ENCODE assay signal across 13 cellular contexts in the genomic region with DNA sequence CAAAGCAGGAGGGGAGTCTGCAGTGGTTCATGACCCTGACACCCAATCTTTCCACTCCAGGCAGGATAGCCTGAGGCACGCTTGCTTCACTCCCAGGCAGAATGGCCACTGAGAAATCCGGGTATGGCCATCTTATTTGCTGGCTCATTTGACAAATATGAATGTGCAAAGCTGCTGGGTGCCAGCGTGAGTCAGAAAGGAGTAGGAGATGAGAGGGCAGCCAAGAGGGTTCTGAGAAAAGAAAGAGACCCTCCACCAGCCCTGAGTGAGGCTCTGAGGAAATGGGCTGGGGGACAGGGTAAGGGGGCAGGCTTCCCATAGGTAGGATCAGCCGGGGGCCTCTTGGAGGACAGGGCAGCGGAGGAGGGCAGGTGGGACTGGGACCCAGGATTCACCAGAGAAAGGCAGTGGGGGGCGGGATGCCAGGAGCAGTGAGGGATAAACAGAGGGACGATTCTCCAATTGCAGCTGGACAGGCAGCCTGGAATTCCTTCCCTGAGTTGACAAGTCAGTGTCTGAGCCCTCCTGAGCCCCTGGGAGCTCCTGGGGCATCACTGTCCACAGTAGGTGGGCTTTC. TPM values are rescaled to one million over a fixed set of nuclear protein-coding genes. Genes with fewer than 3 reads are reported as not detected.
DNase-seq lines count a peak whose midpoint lies in the region; ATAC-seq and TF ChIP-seq lines count a peak whose summit lies in the region.
"Had no signal": no experiment of that assay in that cellular context is flagged by ENCODE, and none has a peak within 500 bp of the region (broad histone marks: within the 10 kb centered on the region; RNA-seq: fewer than 3 reads in every experiment).

No MANE protein-coding gene starts in this region.

- ATAC-seq in T-helper 17 cell (no peak), left ventricle myocardium superior (no peak), HG03342 (IDR thresholded peaks at IDR 0.05; ENCODE audit: unreplicated experiment) (no peak)
- no peak for ATAC-seq in stimulated activated naive B cell treated with anti-CD40 and anti-IgM and Interleukin-4, amounts not matched to agents 10 μg/mL and 1 μg/mL and 100 μg/mL, for 72 hours (replicated peaks)

- H3K79me2 ChIP-seq in smooth muscle cell (ENCODE audit: low read depth): no peaks in the 10 kb centered on the region

- no peaks in the 10 kb centered on the region for H3K27me3 ChIP-seq in smooth muscle cell (ENCODE audit: low read depth)
- H3K27me3 ChIP-seq: Peyer's patch had no signal

- H3K9me3 ChIP-seq in T-helper 17 cell (ENCODE audit: control insufficient read depth, low read length, poor library complexity, severe bottlenecking) (no peaks in the 10 kb centered on the region), smooth muscle cell (replicated peaks; ENCODE audit: low read depth) (no peaks in the 10 kb centered on the region)
- H3K9me3 ChIP-seq: HAP-1, Peyer's patch had no signal

- H4K20me1 ChIP-seq in smooth muscle cell (ENCODE audit: low read depth): no peaks in the 10 kb centered on the region

- peak overlapping the region; percentile 14 for H3K27ac ChIP-seq in smooth muscle cell (ENCODE audit: low read depth)

- H3K9me3 Mint-ChIP-seq in stimulated activated naive B cell treated with anti-CD40 and anti-IgM and Interleukin-4, amounts not matched to agents 10 μg/mL and 1 μg/mL and 100 μg/mL, for 72 hours: no peaks in the 10 kb centered on the region

- 70% methylated on average over 7 of the region's 7 CpGs for WGBS in smooth muscle cell (ENCODE audit: low lambda C conversion rate)

- intact Hi-C loops in left ventricle myocardium superior (cut with micrococcal nuclease): no loop called here

- no peaks in the 10 kb centered on the region for H3F3A ChIP-seq in smooth muscle cell (ENCODE audit: low read depth)

- H3K36me3 Mint-ChIP-seq in T-helper 17 cell (ENCODE audit: low read depth): peaks cover 2% of the 10 kb centered on the region
- H3K36me3 Mint-ChIP-seq in stimulated activated naive B cell treated with anti-CD40 and anti-IgM and Interleukin-4, amounts not matched to agents 10 μg/mL and 1 μg/mL and 100 μg/mL, for 72 hours: no peaks in the 10 kb centered on the region

- H3K27ac Mint-ChIP-seq in T-helper 17 cell: peak overlapping the region; percentile 24
- no peak overlapping the region for H3K27ac Mint-ChIP-seq in stimulated activated naive B cell treated with anti-CD40 and anti-IgM and Interleukin-4, amounts not matched to agents 10 μg/mL and 1 μg/mL and 100 μg/mL, for 72 hours

- H3K36me3 ChIP-seq in smooth muscle cell (ENCODE audit: low read depth): no peaks in the 10 kb centered on the region
- H3K36me3 ChIP-seq: HAP-1, Peyer's patch had no signal

- H3K4me3 Mint-ChIP-seq in T-helper 17 cell: no peak overlapping the region
- no peak overlapping the region for H3K4me3 Mint-ChIP-seq in stimulated activated naive B cell treated with anti-CD40 and anti-IgM and Interleukin-4, amounts not matched to agents 10 μg/mL and 1 μg/mL and 100 μg/mL, for 72 hours

- no peak overlapping the region for H3K9ac ChIP-seq in smooth muscle cell (ENCODE audit: low read depth)

- H3K4me2 ChIP-seq in smooth muscle cell: peak overlapping the region; percentile 28

- DNase-seq in GM04504 (ENCODE audit: low read depth) (peak; percentile 63), T-helper 17 cell (no peak), foreskin fibroblast (peak; percentile 80 to 91), smooth muscle cell (lab: John Stamatoyannopoulos, UW; ENCODE audit: unreplicated experiment) (no peak), left ventricle myocardium superior (no peak)
- no peak for DNase-seq in stimulated activated CD4-positive, alpha-beta T cell treated with anti-CD3 and anti-CD28 coated beads, Interleukin-1b, Interleukin-23, amount 100 ng/mL, for 48 hours
- DNase-seq in stimulated activated naive B cell treated with anti-CD40 and anti-IgM and Interleukin-4, amounts not matched to agents 10 μg/mL and 1 μg/mL and 100 μg/mL, for 72 hours: no peak
- DNase-seq: activated CD4-positive, alpha-beta T cell treated with anti-CD3 and anti-CD28 coated beads for 4 hours; NCI-H1436; stimulated activated CD4-positive, alpha-beta T cell treated with anti-CD3 and anti-CD28 coated beads, Interleukin-4, amount 100 ng/mL, for 1 hour had no signal

- no peak overlapping the region for H2AFZ ChIP-seq in smooth muscle cell (ENCODE audit: low read depth)

- H3K4me1 ChIP-seq in smooth muscle cell (ENCODE audit: low read depth): peaks cover 7% of the 10 kb centered on the region

- TF ChIP-seq CTCF in foreskin fibroblast (IDR thresholded peaks at IDR 0.05; ENCODE audit: low read depth, low read length) (no peak), smooth muscle cell (IDR thresholded peaks at IDR 0.05; ENCODE audit: borderline replicate concordance, insufficient read depth, poor library complexity, severe bottlenecking) (no peak)

- H3K4me3 ChIP-seq in foreskin fibroblast (ENCODE audit: low read depth in 1 of 2, low read length in 2 of 2): no peak overlapping the region
- H3K4me3 ChIP-seq in smooth muscle cell: no peak overlapping the region
- H3K4me3 ChIP-seq: HAP-1, Peyer's patch had no signal

- peaks cover 9% of the 10 kb centered on the region for H3K4me1 Mint-ChIP-seq in T-helper 17 cell
- H3K4me1 Mint-ChIP-seq in stimulated activated naive B cell treated with anti-CD40 and anti-IgM and Interleukin-4, amounts not matched to agents 10 μg/mL and 1 μg/mL and 100 μg/mL, for 72 hours: peaks cover 4 to 25% of the 10 kb centered on the region in 2 donors

- H3K27me3 Mint-ChIP-seq in T-helper 17 cell: peaks cover 33% of the 10 kb centered on the region
- H3K27me3 Mint-ChIP-seq in stimulated activated naive B cell treated with anti-CD40 and anti-IgM and Interleukin-4, amounts not matched to agents 10 μg/mL and 1 μg/mL and 100 μg/mL, for 72 hours: peaks cover 36 to 49% of the 10 kb centered on the region in 2 donors

RNA-seq across cellular contexts. Expression of a gene that starts 15.2 kb away (rescaled TPM):
- total RNA-seq in T-helper 17 cell: 1 to 10 TPM in 1 of 2 donors, not detected in 1; 1.6 TPM
- total RNA-seq in smooth muscle cell: 11.1 and 24.0 TPM in 2 replicates
- 70.8 and 72.0 TPM in 2 replicates for polyA plus RNA-seq in smooth muscle cell
- 151 TPM for total RNA-seq in left ventricle myocardium superior

Comparison
In these comparisons a context has a peak if more than half of its experiments do, and no peak if none do; other contexts are left out.
1. DNase-seq: peak in GM04504 (single experiment) and foreskin fibroblast (2 of 2); none in T-helper 17 cell (0 of 3), smooth muscle cell (single experiment), left ventricle myocardium superior (single experiment), stimulated activated CD4-positive, alpha-beta T cell treated with anti-CD3 and anti-CD28 coated beads, Interleukin-1b, Interleukin-23, amount 100 ng/mL, for 48 hours (single experiment) and stimulated activated naive B cell treated with anti-CD40 and anti-IgM and Interleukin-4, amounts not matched to agents 10 μg/mL and 1 μg/mL and 100 μg/mL, for 72 hours (single experiment).